Comparison of ENCODE assay signal across 14 cellular contexts in the genomic region with DNA sequence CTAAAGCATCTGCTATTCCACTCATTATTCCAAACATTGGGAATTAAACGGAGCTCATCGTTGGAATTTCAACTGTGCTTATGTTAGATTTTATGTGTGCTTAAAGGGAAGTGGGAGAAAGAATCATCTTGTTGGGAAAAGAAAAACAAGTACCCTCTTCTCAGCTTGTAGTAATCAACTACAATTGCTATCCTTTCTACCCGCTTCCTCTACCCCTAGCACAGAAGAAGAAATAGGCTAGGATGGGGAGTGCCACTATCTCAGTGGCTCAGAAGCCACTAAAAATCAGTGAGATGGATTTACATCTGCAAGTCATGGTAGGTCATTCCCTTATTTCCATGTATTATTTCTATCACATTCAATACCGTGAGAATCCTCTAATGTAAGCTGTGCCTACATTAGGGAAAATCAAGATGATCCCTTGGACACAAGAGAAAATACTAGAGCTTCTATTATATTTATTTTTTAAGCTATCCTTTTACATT.
A peak's percentile ranks its signal among the peaks of the same experiment; 100 is the strongest.
DNase-seq lines count a peak whose midpoint lies in the region; ATAC-seq, FAIRE-seq and TF ChIP-seq lines count a peak whose summit lies in the region.
"Had no signal": no experiment of that assay in that cellular context is flagged by ENCODE, and none has a peak within 500 bp of the region (broad histone marks: within the 10 kb centered on the region; RNA-seq: fewer than 3 reads in every experiment).

No MANE protein-coding gene starts in this region.

- H3K36me3 ChIP-seq in BLaER1 treated with 17β-estradiol and CSF1 and Interleukin-3, amounts not matched to agents 10 nM and 100 nM = peaks cover 0 to 8% (median 0%) of the 10 kb centered on the region in 11 experiments; a peak in 6 of 22 replicates
- H3K36me3 ChIP-seq in SJSA1 = no peaks in the 10 kb centered on the region
- H3K36me3 ChIP-seq in keratinocyte (ENCODE audit: control insufficient read depth in 2 of 2, extremely low read depth in 1 of 2, insufficient read depth in 2 of 2, low read length in 2 of 2) = no peaks in the 10 kb centered on the region

- TF ChIP-seq CTCF in keratinocyte (optimal IDR thresholded peaks at IDR 0.05 in 1 of 3, IDR thresholded peaks at IDR 0.05 in 1 of 3, conservative IDR thresholded peaks at IDR 0.05 in 1 of 3; ENCODE audit: extremely low read depth in 1 of 3, insufficient read depth in 2 of 3, low read length in 3 of 3) (no peak), endothelial cell (IDR thresholded peaks at IDR 0.05; ENCODE audit: unreplicated experiment) (no peak)

- no peak overlapping the region for H2AFZ ChIP-seq in keratinocyte (ENCODE audit: control insufficient read depth, low read length)

- peak overlapping the region in 5 of 11 experiments; percentile 5 to 37 (median 16); a peak in 7 of 22 replicates for H3K27ac ChIP-seq in BLaER1 treated with 17β-estradiol and CSF1 and Interleukin-3, amounts not matched to agents 10 nM and 100 nM
- H3K27ac ChIP-seq in SJSA1 = peak overlapping the region; percentile 81
- peak overlapping the region; percentile 99 for H3K27ac ChIP-seq in keratinocyte (ENCODE audit: control insufficient read depth, insufficient read depth, low read length)
- H3K27ac ChIP-seq: testis had no signal

- no peak overlapping the region for H3K4me3 Mint-ChIP-seq in endothelial cell (ENCODE audit: unreplicated experiment)
- H3K4me3 Mint-ChIP-seq: mesothelial cell of epicardium, WTC11 had no signal

- peak overlapping the region in 8 of 11 experiments; percentile 0 to 40 (median 30); a peak in 11 of 22 replicates for H3K4me2 ChIP-seq in BLaER1 treated with 17β-estradiol and CSF1 and Interleukin-3, amounts not matched to agents 10 nM and 100 nM
- H3K4me2 ChIP-seq in keratinocyte (ENCODE audit: control insufficient read depth, extremely low read depth, insufficient read depth, low read depth, low read length) = peak overlapping the region; percentile 98

- H3K27me3 Mint-ChIP-seq in endothelial cell (ENCODE audit: unreplicated experiment) = peaks cover 5% of the 10 kb centered on the region

- no peaks in the 10 kb centered on the region for H3K27me3 ChIP-seq in BLaER1 treated with 17β-estradiol and CSF1 and Interleukin-3, amounts not matched to agents 10 nM and 100 nM
- H3K27me3 ChIP-seq in SJSA1 (replicated peaks) (no peaks in the 10 kb centered on the region), keratinocyte (ENCODE audit: control insufficient read depth, extremely low read depth, insufficient read depth, low read length) (no peaks in the 10 kb centered on the region)
- H3K27me3 ChIP-seq: testis had no signal

- H3K4me3 ChIP-seq in BLaER1 treated with 17β-estradiol and CSF1 and Interleukin-3, amounts not matched to agents 10 nM and 100 nM = no peak overlapping the region
- H3K4me3 ChIP-seq in GM08714 (ENCODE audit: low read length) (peak overlapping the region; percentile 76; the same call in 1 of the 2 replicates), SJSA1 (no peak overlapping the region), keratinocyte (ENCODE audit: control insufficient read depth in 2 of 3, extremely low read depth in 1 of 3, insufficient read depth in 2 of 3, low read depth in 1 of 3, low read length in 3 of 3) (peak overlapping the region in 2 of 3 experiments; percentile 49 to 69)
- H3K4me3 ChIP-seq: testis had no signal

- H3K9me3 ChIP-seq in BLaER1 treated with 17β-estradiol and CSF1 and Interleukin-3, amounts not matched to agents 10 nM and 100 nM (replicated peaks in 1 of 11) = peaks cover 16 to 81% (median 73%) of the 10 kb centered on the region in 11 experiments; a peak in 20 of 22 replicates
- H3K9me3 ChIP-seq in SJSA1 (replicated peaks) (no peaks in the 10 kb centered on the region; the same call in 1 of the 2 replicates), keratinocyte (ENCODE audit: control insufficient read depth, low read depth, low read length) (no peaks in the 10 kb centered on the region)
- H3K9me3 ChIP-seq: testis had no signal

- ATAC-seq in HG02852 (IDR thresholded peaks at IDR 0.05; ENCODE audit: unreplicated experiment) = no peak
- ATAC-seq: WTC11 had no signal

- no peak for FAIRE-seq in keratinocyte (lab: Jason Lieb, UNC)

- H3K36me3 Mint-ChIP-seq in endothelial cell (ENCODE audit: low read depth, unreplicated experiment) = no peaks in the 10 kb centered on the region
- H3K36me3 Mint-ChIP-seq: mesothelial cell of epicardium, WTC11 had no signal

- no peaks in the 10 kb centered on the region for H3K79me2 ChIP-seq in keratinocyte (ENCODE audit: control insufficient read depth, insufficient read depth, low read length)

- H3K9me1 ChIP-seq in keratinocyte (ENCODE audit: control insufficient read depth, extremely low read depth, insufficient read depth, low read length) = no peaks in the 10 kb centered on the region

- H3K27ac Mint-ChIP-seq in endothelial cell (ENCODE audit: unreplicated experiment) = no peak overlapping the region
- H3K27ac Mint-ChIP-seq: mesothelial cell of epicardium, WTC11 had no signal

- H3K4me1 ChIP-seq in BLaER1 treated with 17β-estradiol and CSF1 and Interleukin-3, amounts not matched to agents 10 nM and 100 nM = peaks cover 54 to 99% (median 78%) of the 10 kb centered on the region in 10 experiments
- H3K4me1 ChIP-seq in SJSA1 (replicated peaks) (peaks cover 49% of the 10 kb centered on the region), keratinocyte (ENCODE audit: control insufficient read depth, extremely low read depth, insufficient read depth, low read length) (peaks cover 54% of the 10 kb centered on the region)
- H3K4me1 ChIP-seq: testis had no signal

- DNase-seq in SJSA1 (ENCODE audit: low read depth in 1 of 2, low spot score in 2 of 2) = no peak
- DNase-seq in keratinocyte (ENCODE audit: low read depth, low spot score) = no peak
- DNase-seq in HCEC 1CT = no peak
- DNase-seq in superior temporal gyrus (ENCODE audit: extremely low spot score) = no peak
- no peak for DNase-seq in endothelial cell (ENCODE audit: low spot score)
- DNase-seq: activated naive CD8-positive, alpha-beta T cell treated with anti-CD3 and anti-CD28 coated beads, Interleukin-2, amount 10 ng/mL, durations not matched to agents 7 days and 5 days; NCI-H446; SHP77; testis had no signal

- dilution Hi-C loops in keratinocyte (cut with MboI; ENCODE audit: extremely low pct_ligation_motif_present, low sequenced_read_pairs) = no loop called here

- H4K20me1 ChIP-seq in BLaER1 treated with 17β-estradiol and CSF1 and Interleukin-3, amounts not matched to agents 10 nM and 100 nM = no peaks in the 10 kb centered on the region
- H4K20me1 ChIP-seq in keratinocyte (ENCODE audit: control insufficient read depth, extremely low read depth, insufficient read depth, low read length) = no peaks in the 10 kb centered on the region

- H3K4me1 Mint-ChIP-seq in endothelial cell (ENCODE audit: unreplicated experiment) = peaks cover 19% of the 10 kb centered on the region
- H3K4me1 Mint-ChIP-seq: WTC11 had no signal

- no peaks in the 10 kb centered on the region for H3K9me3 Mint-ChIP-seq in endothelial cell (ENCODE audit: unreplicated experiment)
- H3K9me3 Mint-ChIP-seq: mesothelial cell of epicardium, WTC11 had no signal

- no peak overlapping the region for H3K9ac ChIP-seq in BLaER1 treated with 17β-estradiol and CSF1 and Interleukin-3, amounts not matched to agents 10 nM and 100 nM
- peak overlapping the region; percentile 85 for H3K9ac ChIP-seq in keratinocyte (ENCODE audit: control insufficient read depth, extremely low read depth, insufficient read depth, low read length)

Comparison
In these comparisons a context has a peak if more than half of its experiments do, and no peak if none do; other contexts are left out.
1. H3K4me3 ChIP-seq: peak in GM08714 (single experiment) and keratinocyte (2 of 3); none in BLaER1 treated with 17β-estradiol and CSF1 and Interleukin-3, amounts not matched to agents 10 nM and 100 nM (0 of 10) and SJSA1 (single experiment).